In the genomic region with DNA sequence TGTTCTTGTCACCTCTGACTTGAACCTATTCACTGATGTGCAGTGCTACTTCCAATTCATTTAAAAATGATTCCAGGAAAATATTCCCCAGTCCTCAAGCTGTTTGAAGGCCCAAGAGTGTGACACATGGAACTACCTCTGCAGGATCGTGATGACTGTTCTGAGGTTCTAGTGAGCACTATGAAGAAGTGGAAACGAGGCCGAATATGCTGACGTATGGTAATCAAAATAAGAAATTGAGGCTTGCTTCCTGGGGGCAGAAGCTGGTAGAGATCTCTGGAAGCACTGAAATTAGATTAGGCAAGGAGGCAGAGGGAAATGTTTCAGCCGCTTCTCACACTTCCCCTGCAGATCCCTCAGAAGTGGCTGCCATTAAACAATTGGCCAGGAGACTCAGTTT, we compare ENCODE assay signal across 8 cellular contexts.
"Had no signal": no experiment of that assay in that cellular context is flagged by ENCODE, and none has a peak within 500 bp of the region (broad histone marks: within the 10 kb centered on the region; RNA-seq: fewer than 3 reads in every experiment).

No MANE protein-coding gene starts in this region.

- H3K4me3 ChIP-seq: GM23248, HAP-1 had no signal

- ATAC-seq: HCT116 had no signal

- H3K36me3 ChIP-seq: HAP-1 had no signal

- H3K4me2 ChIP-seq: KMS-11 had no signal

- H3K9ac ChIP-seq: GM23248, KMS-11 had no signal

- H2AFZ ChIP-seq: GM23248 had no signal

- DNase-seq: GM23248, GOT3, H7, KBM-7 had no signal

- H3K9me3 ChIP-seq: HAP-1 had no signal

- H3K4me1 ChIP-seq: HAP-1 had no signal

- FAIRE-seq: HTR-8/SVneo had no signal

- H3K27ac ChIP-seq: GM23248, KMS-11 had no signal
